In the genomic region with DNA sequence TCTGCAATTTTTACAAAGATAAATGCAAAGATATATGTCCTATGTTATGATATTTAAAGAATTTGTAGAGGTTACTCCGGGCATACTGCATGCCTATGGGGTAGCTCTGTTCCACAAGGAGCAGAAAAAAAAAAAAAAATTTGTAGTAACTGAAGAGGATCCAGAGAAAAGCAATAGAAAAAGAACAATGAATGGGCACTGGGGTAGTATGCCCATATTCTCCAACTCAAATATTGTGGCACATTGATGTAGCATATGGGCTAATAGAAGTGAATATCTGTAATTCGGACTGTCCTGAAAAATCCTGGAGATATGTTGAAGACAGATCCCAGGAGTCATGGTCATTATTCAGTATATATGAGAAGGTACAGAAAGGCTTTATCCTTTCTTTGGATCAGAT, we compare ENCODE assay signal across 9 cellular contexts. TPM values are rescaled to one million over a fixed set of nuclear protein-coding genes. Genes with fewer than 3 reads are reported as not detected.
A peak's percentile ranks its signal among the peaks of the same experiment; 100 is the strongest.
DNase-seq lines count a peak whose midpoint lies in the region; ATAC-seq and TF ChIP-seq lines count a peak whose summit lies in the region.
"Had no signal": no experiment of that assay in that cellular context is flagged by ENCODE, and none has a peak within 500 bp of the region (broad histone marks: within the 10 kb centered on the region; RNA-seq: fewer than 3 reads in every experiment).

No MANE protein-coding gene starts in this region.

- H3K9me2 ChIP-seq in GM23338 (ENCODE audit: insufficient read depth): no peaks in the 10 kb centered on the region

- peaks cover 2% of the 10 kb centered on the region for H3K36me3 ChIP-seq in GM23338 (ENCODE audit: insufficient read depth)
- peaks cover 24% of the 10 kb centered on the region for H3K36me3 ChIP-seq in RWPE2 (ENCODE audit: low read depth)
- peaks cover 21% of the 10 kb centered on the region for H3K36me3 ChIP-seq in endodermal cell (ENCODE audit: control insufficient read depth, insufficient read depth, low read length)
- peaks cover 0 to under 1% of the 10 kb centered on the region in 2 donors for H3K36me3 ChIP-seq in psoas muscle (ENCODE audit: insufficient read depth in 1 of 2, low read depth in 1 of 2)

- H3K36me3 Mint-ChIP-seq in GM23338 (ENCODE audit: low read depth) (peaks cover 31% of the 10 kb centered on the region), endodermal cell (ENCODE audit: low read depth) (peaks cover 21% of the 10 kb centered on the region)

- H3K9me3 Mint-ChIP-seq in GM23338: no peaks in the 10 kb centered on the region
- H3K9me3 Mint-ChIP-seq in endodermal cell: no peaks in the 10 kb centered on the region

- H3K4me1 Mint-ChIP-seq in GM23338: peaks cover 51% of the 10 kb centered on the region
- H3K4me1 Mint-ChIP-seq in endodermal cell: peaks cover 39% of the 10 kb centered on the region

- H3K9ac ChIP-seq in endodermal cell (ENCODE audit: extremely low read depth, low read length, poor library complexity, severe bottlenecking): no peak overlapping the region

- DNase-seq in GM23338 (ENCODE audit: low spot score): no peak
- no peak for DNase-seq in RWPE2 (ENCODE audit: low spot score)
- no peak for DNase-seq in endodermal cell
- no peak for DNase-seq in psoas muscle
- DNase-seq in SHP77 (lab: John Stamatoyannopoulos, UW): no peak
- no peak for DNase-seq in NCI-H526 (lab: John Stamatoyannopoulos, UW)
- DNase-seq in putamen (ENCODE audit: low spot score): no peak
- DNase-seq: mucosa of descending colon had no signal

- 61 to 80% methylated on average over 1 to 2 of the region's 2 CpGs for WGBS in endodermal cell (ENCODE audit: insufficient coverage in 1 of 2, insufficient read length in 1 of 2), 2 experiments
- 42 to 69% (median 63%) methylated on average over 2 of the region's 2 CpGs for WGBS in psoas muscle, 3 donors

- ATAC-seq in GM23338 (no peak), RWPE2 (ENCODE audit: low read depth) (no peak), psoas muscle (no peak), GM19463 (IDR thresholded peaks at IDR 0.05; ENCODE audit: unreplicated experiment) (no peak)

- peaks cover 6% of the 10 kb centered on the region for H3F3A ChIP-seq in GM23338 (replicated peaks; ENCODE audit: low read depth)

- TF ChIP-seq CTCF in GM23338 (conservative IDR thresholded peaks at IDR 0.05; ENCODE audit: low read depth in 2 of 2) (no peak), RWPE2 (IDR thresholded peaks at IDR 0.05; ENCODE audit: poor library complexity, severe bottlenecking) (no peak), endodermal cell (conservative IDR thresholded peaks at IDR 0.05) (no peak), psoas muscle (IDR thresholded peaks at IDR 0.05) (no peak)

- peaks cover 54% of the 10 kb centered on the region for H3K4me1 ChIP-seq in GM23338 (ENCODE audit: insufficient read depth)
- peaks cover 35% of the 10 kb centered on the region for H3K4me1 ChIP-seq in RWPE2 (ENCODE audit: insufficient read depth, poor library complexity, severe bottlenecking)
- no peaks in the 10 kb centered on the region for H3K4me1 ChIP-seq in endodermal cell (ENCODE audit: control insufficient read depth, insufficient read depth, low read length)
- H3K4me1 ChIP-seq in psoas muscle: peaks cover 15% of the 10 kb centered on the region

- H3K27me3 Mint-ChIP-seq in GM23338 (ENCODE audit: insufficient read depth, low read depth, poor library complexity): peaks cover 7% of the 10 kb centered on the region
- H3K27me3 Mint-ChIP-seq in endodermal cell (ENCODE audit: insufficient read depth): no peaks in the 10 kb centered on the region

- no peak overlapping the region for H2AFZ ChIP-seq in GM23338

- H3K4me3 Mint-ChIP-seq in GM23338 (peak overlapping the region; percentile 95), endodermal cell (peak overlapping the region; percentile 77)

- H3K4me2 ChIP-seq in GM23338: peak overlapping the region; percentile 72

- H3K27ac Mint-ChIP-seq in GM23338 (peak overlapping the region; percentile 97), endodermal cell (peak overlapping the region; percentile 85)

- H3K27ac ChIP-seq in GM23338 (ENCODE audit: low read depth) (peak overlapping the region; percentile 98), RWPE2 (ENCODE audit: poor library complexity, severe bottlenecking) (peak overlapping the region; percentile 68), endodermal cell (ENCODE audit: low read depth, low read length) (no peak overlapping the region), psoas muscle (peak overlapping the region; percentile 94)

- H3K4me3 ChIP-seq in GM23338 (peak overlapping the region; percentile 87), RWPE2 (ENCODE audit: severe bottlenecking) (no peak overlapping the region), endodermal cell (ENCODE audit: low read length) (peak overlapping the region; percentile 81), psoas muscle (peak overlapping the region; percentile 97)

- intact Hi-C loops in psoas muscle (cut with DNase I): loop anchor here in 1 of 2 donors (5.0 kb wide), 1 partner anchor 118 kb away; the partner anchor contains the start of gene MYCBP

- no peaks in the 10 kb centered on the region for H3K27me3 ChIP-seq in GM23338 (ENCODE audit: insufficient read depth)
- no peaks in the 10 kb centered on the region for H3K27me3 ChIP-seq in RWPE2 (ENCODE audit: insufficient read depth, poor library complexity, severe bottlenecking)
- no peaks in the 10 kb centered on the region for H3K27me3 ChIP-seq in endodermal cell (ENCODE audit: control insufficient read depth, insufficient read depth, low read length, poor library complexity, severe bottlenecking)
- H3K27me3 ChIP-seq in psoas muscle (ENCODE audit: insufficient read depth in 3 of 3, low read length in 2 of 3): no peaks in the 10 kb centered on the region

- H3K9me3 ChIP-seq in RWPE2 (ENCODE audit: severe bottlenecking): no peaks in the 10 kb centered on the region
- H3K9me3 ChIP-seq in endodermal cell (ENCODE audit: control insufficient read depth, low read length): no peaks in the 10 kb centered on the region
- no peaks in the 10 kb centered on the region for H3K9me3 ChIP-seq in psoas muscle
- H3K9me3 ChIP-seq: mucosa of descending colon had no signal

- H4K20me1 ChIP-seq in GM23338 (replicated peaks; ENCODE audit: insufficient read depth): peaks cover 28% of the 10 kb centered on the region

- peaks cover 39% of the 10 kb centered on the region for H3K79me2 ChIP-seq in GM23338 (replicated peaks; ENCODE audit: insufficient read depth)

TF ChIP-seq in GM23338, 12 proteins besides CTCF, POLR2A, EP300 and RAD21:
- TF ChIP-seq EZH2phosphoT487 (IDR thresholded peaks at IDR 0.05; ENCODE audit: unreplicated experiment): no peak
- TF ChIP-seq JUNB (IDR thresholded peaks at IDR 0.05; ENCODE audit: unreplicated experiment): no peak

RNA-seq across cellular contexts. Expression of gene AKIRIN1, which starts 1.1 kb away (rescaled TPM):
- 254 and 281 TPM in 2 replicates for total RNA-seq in GM23338 (2014; rRNA removed; shearing (Covaris generic))
- polyA plus RNA-seq in GM23338 (2016; fragmentation: Nextera tagmentation; extraction: Ambion mirVana) (156 and 162 TPM in 2 replicates), psoas muscle (10 to 100 TPM; 27.6 to 65.3 (median 32.8) TPM)
- total RNA-seq in endodermal cell (100 to 1,000 TPM; 128 to 137 TPM), psoas muscle (10 to 100 TPM; 20.0 to 41.7 (median 35.0) TPM)
- polyA plus RNA-seq in endodermal cell (2013, experiment 1 of 2): 93.5 TPM
- 90.5 TPM for polyA plus RNA-seq in endodermal cell (2013, experiment 2 of 2)

RNA-seq across cellular contexts. Expression of gene NDUFS5, which starts 36.2 kb away (rescaled TPM):
- total RNA-seq in GM23338 (2014; rRNA removed; shearing (Covaris generic)): 532 and 878 TPM in 2 replicates
- polyA plus RNA-seq in GM23338 (2016; fragmentation: Nextera tagmentation; extraction: Ambion mirVana) (2,534 and 2,723 TPM in 2 replicates), psoas muscle (100 to 1,000 TPM; 629 to 910 (median 836) TPM)
- total RNA-seq in endodermal cell (100 to 1,000 TPM; 295 to 349 TPM), psoas muscle (100 to 1,000 TPM; 276 to 407 (median 350) TPM)
- polyA plus RNA-seq in endodermal cell (2013, experiment 1 of 2): 400 TPM
- 403 TPM for polyA plus RNA-seq in endodermal cell (2013, experiment 2 of 2)

RNA-seq across cellular contexts. Expression of gene RHBDL2, which starts 48.3 kb away (rescaled TPM):
- total RNA-seq in GM23338 (2014; rRNA removed; shearing (Covaris generic)): 0.08 and 0.90 TPM in 2 replicates
- polyA plus RNA-seq in GM23338 (2016; fragmentation: Nextera tagmentation; extraction: Ambion mirVana) (0.70 and 1.2 TPM in 2 replicates), psoas muscle (under 1 TPM; 0.09 to 0.31 (median 0.16) TPM)
- total RNA-seq in endodermal cell (not detected), psoas muscle (not detected)
- not detected for polyA plus RNA-seq in endodermal cell (2013, experiment 1 of 2)
- polyA plus RNA-seq in endodermal cell (2013, experiment 2 of 2): not detected
